ENCODE assay signal across 1 cellular context in genomic region chr2:135985826-135986393, GRCh38.
TF ChIP-seq lines count a peak whose summit lies in the region.

No MANE protein-coding gene starts in this region.

TF ChIP-seq in HepG2, 621 proteins besides CTCF, POLR2A, EP300 and RAD21 (continued from another document and continues in another):
- TF ChIP-seq HNF1A (IDR thresholded peaks at IDR 0.05; ENCODE audit: low read depth): no peak
- TF ChIP-seq HNF1A (CRISPR knock-in tag; IDR thresholded peaks at IDR 0.05; ENCODE audit: borderline replicate concordance): no peak
- no peak for TF ChIP-seq PHB2 (IDR thresholded peaks at IDR 0.05; ENCODE audit: partially characterized antibody)
- no peak for TF ChIP-seq SRSF4 (IDR thresholded peaks at IDR 0.05; ENCODE audit: low read depth, low read length, poor library complexity, severe bottlenecking)
- no peak for TF ChIP-seq FOXA1 (IDR thresholded peaks at IDR 0.05)
- TF ChIP-seq FOXA1 (CRISPR knock-in tag; IDR thresholded peaks at IDR 0.05): no peak
- TF ChIP-seq ZNF460 (CRISPR knock-in tag; IDR thresholded peaks at IDR 0.05; ENCODE audit: borderline replicate concordance): no peak
- no peak; the same call in 1 of the 2 replicates for TF ChIP-seq HDAC2 (CRISPR knock-in tag; IDR thresholded peaks at IDR 0.05)
- no peak for TF ChIP-seq CREB1 (IDR thresholded peaks at IDR 0.05)
- no peak for TF ChIP-seq CREB1 (CRISPR knock-in tag; IDR thresholded peaks at IDR 0.05)
- no peak for TF ChIP-seq FOXP1 (IDR thresholded peaks at IDR 0.05)
- peak; percentile 9 for TF ChIP-seq FOXP1 (CRISPR knock-in tag; IDR thresholded peaks at IDR 0.05)
- TF ChIP-seq YY1 (IDR thresholded peaks at IDR 0.05; ENCODE audit: insufficient read depth, insufficient replicate concordance, low read depth, low read length): no peak
- TF ChIP-seq PREB (CRISPR knock-in tag; IDR thresholded peaks at IDR 0.05): no peak
- TF ChIP-seq TFE3 (CRISPR knock-in tag; IDR thresholded peaks at IDR 0.05): no peak
- TF ChIP-seq POLR2AphosphoS5 (IDR thresholded peaks at IDR 0.05; ENCODE audit: low read depth, low read length): no peak
- TF ChIP-seq DMTF1 (CRISPR knock-in tag; IDR thresholded peaks at IDR 0.05): no peak
- TF ChIP-seq ZNF34 (CRISPR knock-in tag; IDR thresholded peaks at IDR 0.05; ENCODE audit: borderline replicate concordance): no peak; the same call in 1 of the 2 replicates
- peak; percentile 95 for TF ChIP-seq ZFP36L1 (CRISPR knock-in tag; IDR thresholded peaks at IDR 0.05)
- TF ChIP-seq NFE2L2 (IDR thresholded peaks at IDR 0.05; ENCODE audit: low read length): no peak
- TF ChIP-seq ZFX (CRISPR knock-in tag; IDR thresholded peaks at IDR 0.05; ENCODE audit: low read depth): no peak
- no peak; the same call in 1 of the 2 replicates for TF ChIP-seq PPARG (CRISPR knock-in tag; conservative IDR thresholded peaks at IDR 0.05)
- TF ChIP-seq KLF16 (CRISPR knock-in tag; IDR thresholded peaks at IDR 0.05): no peak
- TF ChIP-seq ETS1 (CRISPR knock-in tag; IDR thresholded peaks at IDR 0.05): no peak
- no peak; the same call in 1 of the 2 replicates for TF ChIP-seq ZNF772 (CRISPR knock-in tag; IDR thresholded peaks at IDR 0.05)
- TF ChIP-seq REL (CRISPR knock-in tag; conservative IDR thresholded peaks at IDR 0.05): peak; percentile 94; the same call in 1 of the 2 replicates
- TF ChIP-seq TOE1 (CRISPR knock-in tag; IDR thresholded peaks at IDR 0.05): no peak
- peak; percentile 28; the same call in 1 of the 2 replicates for TF ChIP-seq TIGD3 (CRISPR knock-in tag; IDR thresholded peaks at IDR 0.05; ENCODE audit: borderline replicate concordance)
- no peak for TF ChIP-seq TCF12 (IDR thresholded peaks at IDR 0.05)
- no peak for TF ChIP-seq TCF12 (CRISPR knock-in tag; IDR thresholded peaks at IDR 0.05)
- peak; percentile 35; the same call in 1 of the 2 replicates for TF ChIP-seq PRDM4 (CRISPR knock-in tag; IDR thresholded peaks at IDR 0.05; ENCODE audit: borderline replicate concordance)
- no peak for TF ChIP-seq NFAT5 (CRISPR knock-in tag; IDR thresholded peaks at IDR 0.05)
- TF ChIP-seq RARG (CRISPR knock-in tag; IDR thresholded peaks at IDR 0.05; ENCODE audit: low read depth): no peak
- peak; percentile 7; the same call in 1 of the 2 replicates for TF ChIP-seq LBX2 (CRISPR knock-in tag; IDR thresholded peaks at IDR 0.05; ENCODE audit: borderline replicate concordance)
- no peak for TF ChIP-seq PHF5A (CRISPR knock-in tag; IDR thresholded peaks at IDR 0.05; ENCODE audit: low read depth, unreplicated experiment)
- no peak for TF ChIP-seq ZNF800 (CRISPR knock-in tag; IDR thresholded peaks at IDR 0.05)
- no peak for TF ChIP-seq JUN (CRISPR knock-in tag; IDR thresholded peaks at IDR 0.05)
- no peak for TF ChIP-seq MAFG (CRISPR knock-in tag; IDR thresholded peaks at IDR 0.05)
